Comparison of ENCODE assay signal across 14 cellular contexts in the genomic region with DNA sequence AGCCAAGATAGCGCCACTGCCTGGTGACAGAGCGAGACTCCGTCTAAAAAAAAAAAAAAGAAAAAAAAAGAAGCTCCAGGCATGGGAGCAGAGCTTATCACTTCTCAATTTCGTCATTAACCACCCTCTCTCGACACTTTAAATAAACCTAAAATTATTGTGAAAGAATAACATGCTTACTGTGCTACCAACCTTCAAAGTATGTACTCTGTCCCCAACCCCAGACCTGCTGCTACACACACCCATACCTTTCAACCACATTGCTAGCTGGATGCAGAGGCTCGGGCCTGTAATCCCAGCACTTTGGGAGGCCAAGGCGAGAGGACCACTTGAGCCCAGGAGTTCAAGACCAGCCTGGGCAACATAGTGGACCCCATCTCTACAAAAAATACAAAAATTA.
"Had no signal": no experiment of that assay in that cellular context is flagged by ENCODE, and none has a peak within 500 bp of the region (broad histone marks: within the 10 kb centered on the region; RNA-seq: fewer than 3 reads in every experiment).

No MANE protein-coding gene starts in this region.

- H3K4me1 ChIP-seq: adrenal gland, prostate gland had no signal

- H3K9me3 ChIP-seq: adrenal gland, neutrophil, ovary, prostate gland, right atrium auricular region, thoracic aorta had no signal

- H3K27ac ChIP-seq: adrenal gland, neutrophil, ovary, thoracic aorta had no signal

- ATAC-seq: WTC11 had no signal

- H3K27me3 ChIP-seq: adrenal gland, neutrophil, ovary, right atrium auricular region had no signal

- H3K36me3 ChIP-seq: ovary, prostate gland had no signal

- H3K4me3 ChIP-seq: adrenal gland, ovary, prostate gland, right atrium auricular region, thoracic aorta had no signal

- DNase-seq: activated naive CD4-positive, alpha-beta T cell; activated T-cell treated with anti-CD3 and anti-CD28 coated beads, Interleukin-2, amount 50 U/mL, for 1 hour; adrenal gland; central memory CD4-positive, alpha-beta T cell; effector memory CD4-positive, alpha-beta T cell; hypothalamus; ovary; stimulated activated CD4-positive, alpha-beta T cell treated with anti-CD3 and anti-CD28 coated beads, Interleukin-4, amount 100 ng/mL, for 24 hours; stimulated activated naive CD4-positive, alpha-beta T cell treated with Interleukin-2 at 50 U/mL for 16 hours had no signal
